In the genomic region with DNA sequence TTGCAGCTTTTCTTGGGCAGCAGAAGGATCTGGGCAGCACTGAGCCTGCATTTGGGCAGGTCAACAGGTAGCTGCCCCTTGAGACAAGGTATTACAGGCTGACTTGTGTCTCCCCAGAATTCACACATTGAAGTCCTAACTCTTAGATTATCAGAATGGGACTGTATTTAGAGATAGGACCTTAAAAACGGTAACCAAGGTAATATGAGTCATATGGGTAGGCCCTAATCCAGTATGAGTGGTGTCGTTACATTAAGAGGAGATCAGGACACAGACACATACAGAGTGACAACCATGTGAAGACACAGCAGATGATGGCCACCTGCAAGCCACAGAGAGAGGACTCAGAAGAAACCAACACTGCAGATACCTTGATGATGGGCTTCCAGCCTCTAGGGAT, we compare ENCODE assay signal across 19 cellular contexts. TPM values are rescaled to one million over a fixed set of nuclear protein-coding genes. Genes with fewer than 3 reads are reported as not detected.
DNase-seq lines count a peak whose midpoint lies in the region; ATAC-seq, FAIRE-seq and TF ChIP-seq lines count a peak whose summit lies in the region.
"Had no signal": no experiment of that assay in that cellular context is flagged by ENCODE, and none has a peak within 500 bp of the region (broad histone marks: within the 10 kb centered on the region; RNA-seq: fewer than 3 reads in every experiment).

No MANE protein-coding gene starts in this region.

- no TSS peak for BruUV-seq in K562 (replicated peaks; lab: Mats Ljungman, UMichigan)

- TF ChIP-seq POLR2A in K562 (conservative IDR thresholded peaks at IDR 0.05): no peak

- H3K27me3 Mint-ChIP-seq in activated CD4-positive, alpha-beta T cell treated with anti-CD3 and anti-CD28 coated beads for 36 hours: peaks cover 49% of the 10 kb centered on the region

- H4K20me1 ChIP-seq in K562 (replicated peaks; ENCODE audit: control insufficient read depth, insufficient read depth, low read length): 0 out of 2 replicates have a peak, but pooled peaks cover 6% of the 10 kb centered on the region
- H4K20me1 ChIP-seq: BLaER1 had no signal

- no peaks in the 10 kb centered on the region for H3K9me3 ChIP-seq in K562 (replicated peaks; ENCODE audit: control insufficient read depth, insufficient read depth, low read depth, low read length)
- H3K9me3 ChIP-seq: Caco-2 had no signal

- no peak overlapping the region for H2AFZ ChIP-seq in K562 (ENCODE audit: low read depth, low read length)

- H3K4me2 ChIP-seq in K562 (ENCODE audit: insufficient read depth, low read length): no peak overlapping the region
- H3K4me2 ChIP-seq: BLaER1 had no signal

- peaks cover 11 to 19% of the 10 kb centered on the region in 2 experiments for H3K4me1 ChIP-seq in K562 (replicated peaks in 1 of 2; ENCODE audit: control insufficient read depth in 2 of 2, insufficient read depth in 2 of 2, low read length in 2 of 2)
- H3K4me1 ChIP-seq: BLaER1, Caco-2 had no signal

- no peak for FAIRE-seq in K562 (lab: Jason Lieb, UNC)
- FAIRE-seq: GM12891, HepG2, HTR-8/SVneo had no signal

- CTCF ChIA-PET in activated CD4-positive, alpha-beta T cell treated with anti-CD3 and anti-CD28 coated beads for 36 hours (lab: Charles Lee): no interaction called here
- CTCF ChIA-PET in K562 (lab: Yijun Ruan, JAX; ENCODE audit: low intra/inter-chr PET ratio): no interaction called here

- peaks cover 11% of the 10 kb centered on the region for H3K4me1 Mint-ChIP-seq in activated CD4-positive, alpha-beta T cell treated with anti-CD3 and anti-CD28 coated beads for 36 hours
- peaks cover 10% of the 10 kb centered on the region for H3K4me1 Mint-ChIP-seq in stimulated activated effector memory CD8-positive, alpha-beta T cell treated with anti-CD3 and anti-CD28 coated beads, Interleukin-12 subunit alpha, Interleukin-12 subunit beta, amount 100 ng/mL, for 72 hours

- POLR2A ChIA-PET in activated CD4-positive, alpha-beta T cell treated with anti-CD3 and anti-CD28 coated beads for 36 hours (lab: Charles Lee): no interaction called here
- POLR2A ChIA-PET in K562 (lab: Yijun Ruan, JAX): interaction anchor here (0.5 kb wide), 1 partner anchor 23 kb away, joined by 3 read pairs; no protein-coding TSS in a partner anchor

- H3K36me3 Mint-ChIP-seq in activated CD4-positive, alpha-beta T cell treated with anti-CD3 and anti-CD28 coated beads for 36 hours (ENCODE audit: low read depth): no peaks in the 10 kb centered on the region
- no peaks in the 10 kb centered on the region for H3K36me3 Mint-ChIP-seq in stimulated activated effector memory CD8-positive, alpha-beta T cell treated with anti-CD3 and anti-CD28 coated beads, Interleukin-12 subunit alpha, Interleukin-12 subunit beta, amount 100 ng/mL, for 72 hours

- no peak for DNase-seq in activated CD4-positive, alpha-beta T cell treated with anti-CD3 and anti-CD28 coated beads for 36 hours
- no peak for DNase-seq in activated CD4-positive, alpha-beta T cell treated with anti-CD3 and anti-CD28 coated beads for 48 hours
- DNase-seq in K562 (ENCODE audit: extremely low read depth in 1 of 4, low spot score in 3 of 4): no peak
- no peak for DNase-seq in stimulated activated effector memory CD8-positive, alpha-beta T cell treated with anti-CD3 and anti-CD28 coated beads, Interleukin-12 subunit alpha, Interleukin-12 subunit beta, amount 100 ng/mL, for 72 hours (ENCODE audit: low spot score in 2 of 2)
- no peak for DNase-seq in NCI-H146 (lab: John Stamatoyannopoulos, UW)
- DNase-seq: 8988T; AML-193; Caco-2; CD8-positive, alpha-beta memory T cell; DMS79; GOT3; H9 had no signal

- H3K27me3 ChIP-seq in K562 (ENCODE audit: control insufficient read depth in 2 of 2, insufficient read depth in 2 of 2, low read length in 2 of 2): peaks cover 25 to 34% of the 10 kb centered on the region in 2 experiments

- in situ Hi-C loops in K562 (cut with MboI): no loop called here

- TF ChIP-seq CTCF in K562 (IDR thresholded peaks at IDR 0.05 in 2 of 3, conservative IDR thresholded peaks at IDR 0.05 in 1 of 3; ENCODE audit: insufficient read depth in 2 of 3, low read depth in 1 of 3, low read length in 3 of 3): no peak

- no peaks in the 10 kb centered on the region for H3K79me2 ChIP-seq in K562 (ENCODE audit: control insufficient read depth, insufficient read depth, low read length)

- no peak overlapping the region for H3K27ac ChIP-seq in K562 (ENCODE audit: extremely low read depth, low read depth, low read length)
- H3K27ac ChIP-seq: BLaER1 had no signal

- 0% methylated on average over 2 of the region's 2 CpGs for WGBS in K562 (ENCODE audit: insufficient coverage, low coverage, missing lambda C conversion rate)

- H3K9me3 Mint-ChIP-seq in activated CD4-positive, alpha-beta T cell treated with anti-CD3 and anti-CD28 coated beads for 36 hours (ENCODE audit: low read depth): no peaks in the 10 kb centered on the region
- no peaks in the 10 kb centered on the region for H3K9me3 Mint-ChIP-seq in stimulated activated effector memory CD8-positive, alpha-beta T cell treated with anti-CD3 and anti-CD28 coated beads, Interleukin-12 subunit alpha, Interleukin-12 subunit beta, amount 100 ng/mL, for 72 hours
- H3K9me3 Mint-ChIP-seq: CD8-positive, alpha-beta memory T cell; H9 had no signal

- H3K9ac ChIP-seq in K562 (ENCODE audit: insufficient read depth in 1 of 2, low read depth in 2 of 2, low read length in 2 of 2): no peak overlapping the region
- H3K9ac ChIP-seq: BLaER1 had no signal

- H3K27ac Mint-ChIP-seq in activated CD4-positive, alpha-beta T cell treated with anti-CD3 and anti-CD28 coated beads for 36 hours: no peak overlapping the region
- no peak overlapping the region for H3K27ac Mint-ChIP-seq in stimulated activated effector memory CD8-positive, alpha-beta T cell treated with anti-CD3 and anti-CD28 coated beads, Interleukin-12 subunit alpha, Interleukin-12 subunit beta, amount 100 ng/mL, for 72 hours
- H3K27ac Mint-ChIP-seq: H9 had no signal

- intact Hi-C loops in activated CD4-positive, alpha-beta T cell treated with anti-CD3 and anti-CD28 coated beads for 36 hours (cut with DNase I, micrococcal nuclease): no loop called here
- intact Hi-C loops in K562 (cut with micrococcal nuclease): no loop called here

- no peaks in the 10 kb centered on the region for H3K36me3 ChIP-seq in K562 (ENCODE audit: control insufficient read depth, insufficient read depth, low read length)
- H3K36me3 ChIP-seq: BLaER1 had no signal

- peak; percentile 36 for ATAC-seq in activated CD4-positive, alpha-beta T cell treated with anti-CD3 and anti-CD28 coated beads for 36 hours
- ATAC-seq in K562 (peak; percentile 37), HG02938 (IDR thresholded peaks at IDR 0.05; ENCODE audit: unreplicated experiment) (no peak), GM21528 (IDR thresholded peaks at IDR 0.05; ENCODE audit: low FRiP score, unreplicated experiment) (no peak)
- ATAC-seq in stimulated activated effector memory CD8-positive, alpha-beta T cell treated with anti-CD3 and anti-CD28 coated beads, Interleukin-12 subunit alpha, Interleukin-12 subunit beta, amount 100 ng/mL, for 72 hours: peak; percentile 41
- ATAC-seq: HepG2 had no signal

- H3K4me3 Mint-ChIP-seq in activated CD4-positive, alpha-beta T cell treated with anti-CD3 and anti-CD28 coated beads for 36 hours: no peak overlapping the region
- H3K4me3 Mint-ChIP-seq in stimulated activated effector memory CD8-positive, alpha-beta T cell treated with anti-CD3 and anti-CD28 coated beads, Interleukin-12 subunit alpha, Interleukin-12 subunit beta, amount 100 ng/mL, for 72 hours: no peak overlapping the region
- H3K4me3 Mint-ChIP-seq: CD8-positive, alpha-beta memory T cell; H9 had no signal

- no peak for TF ChIP-seq RAD21 in K562 (CRISPR knock-in tag; conservative IDR thresholded peaks at IDR 0.05 in 1 of 2, IDR thresholded peaks at IDR 0.05 in 1 of 2)

- H3K4me3 ChIP-seq in K562: no peak overlapping the region
- H3K4me3 ChIP-seq: BLaER1 had no signal

- H3K9me1 ChIP-seq in K562 (ENCODE audit: control insufficient read depth, insufficient read depth, low read length): no peaks in the 10 kb centered on the region

- no peak for TF ChIP-seq EP300 in K562 (IDR thresholded peaks at IDR 0.05; ENCODE audit: low read length)

RNA-seq across cellular contexts. Expression of a gene that starts 3.2 kb away (rescaled TPM):
- not detected for total RNA-seq in activated CD4-positive, alpha-beta T cell treated with anti-CD3 and anti-CD28 coated beads for 36 hours
- not detected in 2 replicates for total RNA-seq in K562 (2011; cell fraction: chromatin; rRNA removed; ENCODE audit: low replicate concordance)
- total RNA-seq in K562 (2011; cell fraction: nucleolus; rRNA removed): not detected in 2 replicates
- not detected in 2 replicates for total RNA-seq in K562 (2011; cell fraction: nucleoplasm; rRNA removed)
- not detected in 2 replicates for total RNA-seq in K562 (2014; rRNA removed)
- not detected in 2 replicates for total RNA-seq in K562 (2014; rRNA removed; fragmentation: Illumina TruSeq; extraction: Trizol)
- not detected in 2 replicates for total RNA-seq in K562 (2015; rRNA removed; fragmentation: Illumina TruSeq; extraction: Trizol)
- total RNA-seq in K562 (2021): not detected in 2 replicates
- not detected in 2 replicates for polyA plus RNA-seq in K562 (2011; rRNA removed)
- polyA plus RNA-seq in K562 (2011; cell fraction: cytosol; rRNA removed): not detected in 2 replicates
- not detected in 2 replicates for polyA plus RNA-seq in K562 (2011; cell fraction: nucleus; rRNA removed)
- not detected in 2 replicates for polyA plus RNA-seq in K562 (2012)
- not detected in 2 replicates for polyA plus RNA-seq in K562 (2014; fragmentation: Illumina TruSeq; extraction: Trizol)
- polyA plus RNA-seq in K562 (2014; fragmentation: Nextera tagmentation; extraction: Ambion mirVana): not detected
- polyA plus RNA-seq in K562 (2014; rRNA removed): not detected in 2 replicates
- not detected in 2 replicates for polyA minus RNA-seq in K562 (2011; rRNA and poly(A)+ RNA removed)
- not detected in 2 replicates for polyA minus RNA-seq in K562 (2011; cell fraction: cytosol; rRNA and poly(A)+ RNA removed)
- not detected in 2 replicates for polyA minus RNA-seq in K562 (2011; cell fraction: nucleus; rRNA and poly(A)+ RNA removed)
- total RNA-seq: CD8-positive, alpha-beta memory T cell; G401; HepG2 had no signal
- polyA plus RNA-seq: CD8-positive, alpha-beta memory T cell; HepG2 had no signal

RNA-seq across cellular contexts. Expression of a gene that starts 32.6 kb away (rescaled TPM):
- total RNA-seq in activated CD4-positive, alpha-beta T cell treated with anti-CD3 and anti-CD28 coated beads for 36 hours: 1 to 10 TPM in 1 of 2 experiments, under 1 TPM in 1; 0.91 to 1.3 TPM
- total RNA-seq in K562 (2011; cell fraction: chromatin; rRNA removed; ENCODE audit: low replicate concordance): 3.4 and 10.9 TPM in 2 replicates
- 2.3 and 4.1 TPM in 2 replicates for total RNA-seq in K562 (2011; cell fraction: nucleolus; rRNA removed)
- total RNA-seq in K562 (2011; cell fraction: nucleoplasm; rRNA removed): 4.4 and 6.7 TPM in 2 replicates
- total RNA-seq in K562 (2014; rRNA removed): 0.86 and 1.5 TPM in 2 replicates
- 2.9 and 3.2 TPM in 2 replicates for total RNA-seq in K562 (2014; rRNA removed; fragmentation: Illumina TruSeq; extraction: Trizol)
- 2.2 and 2.5 TPM in 2 replicates for total RNA-seq in K562 (2015; rRNA removed; fragmentation: Illumina TruSeq; extraction: Trizol)
- 1.7 and 1.9 TPM in 2 replicates for total RNA-seq in K562 (2021)
- 7.0 and 7.2 TPM in 2 replicates for polyA plus RNA-seq in K562 (2011; rRNA removed)
- polyA plus RNA-seq in K562 (2011; cell fraction: cytosol; rRNA removed): 0.98 and 2.7 TPM in 2 replicates
- 3.2 and 5.4 TPM in 2 replicates for polyA plus RNA-seq in K562 (2011; cell fraction: nucleus; rRNA removed)
- polyA plus RNA-seq in K562 (2012): 1.7 and 3.3 TPM in 2 replicates
- polyA plus RNA-seq in K562 (2014; fragmentation: Illumina TruSeq; extraction: Trizol): 1.3 and 1.8 TPM in 2 replicates
- 1 to 10 TPM; 1.3 to 1.8 TPM for polyA plus RNA-seq in K562 (2014; fragmentation: Nextera tagmentation; extraction: Ambion mirVana)
- 1.4 and 1.6 TPM in 2 replicates for polyA plus RNA-seq in K562 (2014; rRNA removed)
- polyA minus RNA-seq in K562 (2011; rRNA and poly(A)+ RNA removed): 5.4 and 8.6 TPM in 2 replicates
- 0.91 and 1.0 TPM in 2 replicates for polyA minus RNA-seq in K562 (2011; cell fraction: cytosol; rRNA and poly(A)+ RNA removed)
- 3.0 and 7.6 TPM in 2 replicates for polyA minus RNA-seq in K562 (2011; cell fraction: nucleus; rRNA and poly(A)+ RNA removed)

RNA-seq across cellular contexts. Expression of a gene that starts 51.6 kb away (rescaled TPM):
- 10 to 100 TPM; 41.1 to 53.0 TPM for total RNA-seq in activated CD4-positive, alpha-beta T cell treated with anti-CD3 and anti-CD28 coated beads for 36 hours
- 16.0 and 49.4 TPM in 2 replicates for total RNA-seq in K562 (2011; cell fraction: chromatin; rRNA removed; ENCODE audit: low replicate concordance)
- 9.3 and 9.6 TPM in 2 replicates for total RNA-seq in K562 (2011; cell fraction: nucleolus; rRNA removed)
- total RNA-seq in K562 (2011; cell fraction: nucleoplasm; rRNA removed): 15.6 and 16.1 TPM in 2 replicates
- total RNA-seq in K562 (2014; rRNA removed) (51.8 and 65.7 TPM in 2 replicates), K562 (2014; rRNA removed; fragmentation: Illumina TruSeq; extraction: Trizol) (53.4 and 71.6 TPM in 2 replicates), K562 (2015; rRNA removed; fragmentation: Illumina TruSeq; extraction: Trizol) (40.8 and 48.1 TPM in 2 replicates), K562 (2021) (38.4 and 43.6 TPM in 2 replicates)
- polyA plus RNA-seq in K562 (2011; rRNA removed) (46.5 and 56.0 TPM in 2 replicates), K562 (2014; fragmentation: Illumina TruSeq; extraction: Trizol) (52.4 and 57.4 TPM in 2 replicates), K562 (2014; fragmentation: Nextera tagmentation; extraction: Ambion mirVana) (10 to 100 TPM; 42.1 to 54.8 TPM), K562 (2014; rRNA removed) (50.4 and 56.9 TPM in 2 replicates)
- polyA plus RNA-seq in K562 (2011; cell fraction: cytosol; rRNA removed): 3.3 and 8.9 TPM in 2 replicates
- polyA plus RNA-seq in K562 (2011; cell fraction: nucleus; rRNA removed): 11.0 and 21.7 TPM in 2 replicates
- polyA plus RNA-seq in K562 (2012): 56.3 and 61.4 TPM in 2 replicates
- 37.2 and 44.6 TPM in 2 replicates for polyA minus RNA-seq in K562 (2011; rRNA and poly(A)+ RNA removed)
- polyA minus RNA-seq in K562 (2011; cell fraction: cytosol; rRNA and poly(A)+ RNA removed): 7.4 and 9.8 TPM in 2 replicates
- 11.2 and 18.2 TPM in 2 replicates for polyA minus RNA-seq in K562 (2011; cell fraction: nucleus; rRNA and poly(A)+ RNA removed)

RNA-seq across cellular contexts. Expression of a gene that starts 54.4 kb away (rescaled TPM):
- total RNA-seq in activated CD4-positive, alpha-beta T cell treated with anti-CD3 and anti-CD28 coated beads for 36 hours: 100 to 1,000 TPM; 169 to 212 TPM
- 44.6 and 76.9 TPM in 2 replicates for total RNA-seq in K562 (2011; cell fraction: chromatin; rRNA removed; ENCODE audit: low replicate concordance)
- total RNA-seq in K562 (2011; cell fraction: nucleolus; rRNA removed): 57.0 and 61.5 TPM in 2 replicates
- total RNA-seq in K562 (2011; cell fraction: nucleoplasm; rRNA removed): 79.8 and 80.8 TPM in 2 replicates
- total RNA-seq in K562 (2014; rRNA removed): 251 and 270 TPM in 2 replicates
- total RNA-seq in K562 (2014; rRNA removed; fragmentation: Illumina TruSeq; extraction: Trizol): 314 and 340 TPM in 2 replicates
- total RNA-seq in K562 (2015; rRNA removed; fragmentation: Illumina TruSeq; extraction: Trizol): 294 and 318 TPM in 2 replicates
- total RNA-seq in K562 (2021): 193 and 215 TPM in 2 replicates
- 290 and 349 TPM in 2 replicates for polyA plus RNA-seq in K562 (2011; rRNA removed)
- 437 and 618 TPM in 2 replicates for polyA plus RNA-seq in K562 (2011; cell fraction: cytosol; rRNA removed)
- 139 and 204 TPM in 2 replicates for polyA plus RNA-seq in K562 (2011; cell fraction: nucleus; rRNA removed)
- 207 and 217 TPM in 2 replicates for polyA plus RNA-seq in K562 (2012)
- polyA plus RNA-seq in K562 (2014; fragmentation: Illumina TruSeq; extraction: Trizol): 522 and 779 TPM in 2 replicates
- polyA plus RNA-seq in K562 (2014; fragmentation: Nextera tagmentation; extraction: Ambion mirVana): 1,000 to 10,000 TPM; 1,025 to 1,088 TPM
- 422 and 674 TPM in 2 replicates for polyA plus RNA-seq in K562 (2014; rRNA removed)
- polyA minus RNA-seq in K562 (2011; rRNA and poly(A)+ RNA removed): 177 and 179 TPM in 2 replicates
- 30.9 and 41.3 TPM in 2 replicates for polyA minus RNA-seq in K562 (2011; cell fraction: cytosol; rRNA and poly(A)+ RNA removed)
- polyA minus RNA-seq in K562 (2011; cell fraction: nucleus; rRNA and poly(A)+ RNA removed): 40.8 and 79.1 TPM in 2 replicates

RNA-seq across cellular contexts. Expression of a gene that starts 54.9 kb away (rescaled TPM):
- not detected for total RNA-seq in activated CD4-positive, alpha-beta T cell treated with anti-CD3 and anti-CD28 coated beads for 36 hours
- total RNA-seq in K562 (2011; cell fraction: chromatin; rRNA removed; ENCODE audit: low replicate concordance): not detected in 2 replicates
- not detected in 2 replicates for total RNA-seq in K562 (2011; cell fraction: nucleolus; rRNA removed)
- not detected in 2 replicates for total RNA-seq in K562 (2011; cell fraction: nucleoplasm; rRNA removed)
- total RNA-seq in K562 (2014; rRNA removed) (0.04 TPM in 1 of 2 replicates, not detected in the other), K562 (2014; rRNA removed; fragmentation: Illumina TruSeq; extraction: Trizol) (not detected in 2 replicates), K562 (2015; rRNA removed; fragmentation: Illumina TruSeq; extraction: Trizol) (not detected in 2 replicates), K562 (2021) (0.04 and 0.13 TPM in 2 replicates)
- polyA plus RNA-seq in K562 (2011; rRNA removed) (not detected in 2 replicates), K562 (2014; fragmentation: Illumina TruSeq; extraction: Trizol) (not detected in 2 replicates), K562 (2014; fragmentation: Nextera tagmentation; extraction: Ambion mirVana) (not detected), K562 (2014; rRNA removed) (not detected in 2 replicates)
- polyA plus RNA-seq in K562 (2011; cell fraction: cytosol; rRNA removed): not detected in 2 replicates
- polyA plus RNA-seq in K562 (2011; cell fraction: nucleus; rRNA removed): not detected in 2 replicates
- 0.03 and 0.04 TPM in 2 replicates for polyA plus RNA-seq in K562 (2012)
- not detected in 2 replicates for polyA minus RNA-seq in K562 (2011; rRNA and poly(A)+ RNA removed)
- polyA minus RNA-seq in K562 (2011; cell fraction: cytosol; rRNA and poly(A)+ RNA removed): not detected in 2 replicates
- not detected in 2 replicates for polyA minus RNA-seq in K562 (2011; cell fraction: nucleus; rRNA and poly(A)+ RNA removed)
- total RNA-seq: CD8-positive, alpha-beta memory T cell had no signal
- polyA plus RNA-seq: CD8-positive, alpha-beta memory T cell had no signal

Comparison
In these comparisons a context has a peak if more than half of its experiments do, and no peak if none do; other contexts are left out.
1. ATAC-seq: peak in activated CD4-positive, alpha-beta T cell treated with anti-CD3 and anti-CD28 coated beads for 36 hours (single experiment), K562 (single experiment) and stimulated activated effector memory CD8-positive, alpha-beta T cell treated with anti-CD3 and anti-CD28 coated beads, Interleukin-12 subunit alpha, Interleukin-12 subunit beta, amount 100 ng/mL, for 72 hours (single experiment); none in HG02938 (single experiment) and GM21528 (single experiment).